Comparison of ENCODE assay signal across 21 cellular contexts in the genomic region with DNA sequence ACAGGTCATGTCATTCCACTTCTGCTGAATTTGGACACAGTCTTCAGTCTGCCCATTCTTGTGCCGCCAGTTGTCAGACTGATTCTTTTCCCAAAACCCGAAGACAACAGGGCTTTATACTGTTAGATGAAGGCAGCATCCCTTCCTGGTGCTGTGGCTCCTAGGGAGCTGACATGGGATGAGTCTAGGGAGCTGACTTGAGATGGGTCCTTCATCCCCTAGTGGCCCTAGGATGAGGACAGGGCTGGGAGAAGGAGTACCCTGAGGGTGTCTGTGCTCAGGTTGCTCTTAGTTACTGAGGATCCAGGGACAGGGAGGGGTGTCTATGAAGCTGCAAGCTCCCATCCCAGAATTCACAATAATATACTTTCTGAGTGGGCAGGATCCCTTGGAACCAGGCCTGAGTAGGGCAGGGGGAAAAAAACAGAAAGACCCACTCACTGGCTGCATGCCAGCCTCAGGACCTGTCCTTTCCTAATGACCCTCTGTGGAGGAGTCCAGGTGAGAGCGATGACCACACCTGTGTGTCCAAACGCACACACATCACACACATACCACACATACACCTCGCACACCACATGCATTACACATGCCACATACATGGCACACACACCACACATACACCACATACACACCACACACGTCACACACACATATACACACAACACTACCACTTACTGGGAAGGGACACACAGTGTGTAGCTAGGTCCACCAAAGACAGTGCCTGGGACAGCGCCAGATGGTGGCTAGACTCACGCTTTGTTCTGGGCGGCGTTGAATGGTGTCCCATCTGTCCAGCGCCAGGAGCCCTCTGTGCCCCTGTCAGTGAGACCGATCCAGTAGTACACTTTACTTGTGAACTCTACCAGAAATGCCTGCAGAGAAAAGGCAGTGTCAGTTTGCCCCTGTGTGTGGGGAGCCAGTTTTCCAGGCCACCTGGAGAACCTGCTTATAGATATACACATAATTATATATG. TPM values are rescaled to one million over a fixed set of nuclear protein-coding genes. Genes with fewer than 3 reads are reported as not detected.
DNase-seq lines count a peak whose midpoint lies in the region; ATAC-seq, FAIRE-seq and TF ChIP-seq lines count a peak whose summit lies in the region.
"Had no signal": no experiment of that assay in that cellular context is flagged by ENCODE, and none has a peak within 500 bp of the region (broad histone marks: within the 10 kb centered on the region; RNA-seq: fewer than 3 reads in every experiment).

No MANE protein-coding gene starts in this region.

- ATAC-seq in A549 = peak; percentile 38 to 40; a peak in 5 of 6 replicates
- ATAC-seq in Right ventricle myocardium inferior = no peak
- ATAC-seq in GM18868 (IDR thresholded peaks at IDR 0.05; ENCODE audit: unreplicated experiment) = no peak

- H3K4me2 ChIP-seq in A549 = no peak overlapping the region
- no peak overlapping the region for H3K4me2 ChIP-seq in neuronal stem cell (ENCODE audit: insufficient read depth, low read length, poor library complexity, severe bottlenecking)

- no peak overlapping the region for H3K4me3 ChIP-seq in A549
- peak overlapping the region in 1 of 2 donors; percentile 64 for H3K4me3 ChIP-seq in neuronal stem cell (ENCODE audit: low read length in 2 of 2)

- H3K9me3 ChIP-seq in A549 (no peaks in the 10 kb centered on the region), neuronal stem cell (replicated peaks in 1 of 2; ENCODE audit: control insufficient read depth in 2 of 2, insufficient read depth in 1 of 2, low read depth in 1 of 2, low read length in 2 of 2) (peaks cover 0 to 2% of the 10 kb centered on the region in 2 donors)

- POLR2A ChIA-PET in A549 (lab: Yijun Ruan, JAX) = no interaction called here
- POLR2A ChIA-PET in activated CD4-positive, alpha-beta memory T cell treated with anti-CD3 and anti-CD28 coated beads for 36 hours (lab: Charles Lee) = no interaction called here

- H3K27me3 Mint-ChIP-seq in dendritic cell treated with granulocyte-macrophage colony-stimulating factor and Interleukin-4, amounts not matched to agents 40 ng/mL and 50 ng/mL, for 4 days = peaks cover 33% of the 10 kb centered on the region
- H3K27me3 Mint-ChIP-seq in activated CD4-positive, alpha-beta memory T cell treated with anti-CD3 and anti-CD28 coated beads for 36 hours = peaks cover 3% of the 10 kb centered on the region

- no peak overlapping the region for H3K4ac ChIP-seq in neuronal stem cell (ENCODE audit: low read length)

- TF ChIP-seq POLR2A in A549 (IDR thresholded peaks at IDR 0.05; ENCODE audit: low read length) = no peak

- H2BK5ac ChIP-seq in neuronal stem cell (ENCODE audit: low read length) = no peak overlapping the region

- peak overlapping the region; percentile 16 for H3K23ac ChIP-seq in neuronal stem cell (ENCODE audit: low read depth, low read length, poor library complexity)

- no peak overlapping the region for H4K91ac ChIP-seq in neuronal stem cell (ENCODE audit: low read depth, low read length, poor library complexity)

- peaks cover 6% of the 10 kb centered on the region for H3K4me1 Mint-ChIP-seq in dendritic cell treated with granulocyte-macrophage colony-stimulating factor and Interleukin-4, amounts not matched to agents 40 ng/mL and 50 ng/mL, for 4 days (ENCODE audit: low read depth)
- no peaks in the 10 kb centered on the region for H3K4me1 Mint-ChIP-seq in activated CD4-positive, alpha-beta memory T cell treated with anti-CD3 and anti-CD28 coated beads for 36 hours (ENCODE audit: low read depth)

- H3K9ac ChIP-seq in neuronal stem cell (ENCODE audit: low read depth, low read length, poor library complexity) = no peak overlapping the region

- no peaks in the 10 kb centered on the region for H3K36me3 Mint-ChIP-seq in dendritic cell treated with granulocyte-macrophage colony-stimulating factor and Interleukin-4, amounts not matched to agents 40 ng/mL and 50 ng/mL, for 4 days (ENCODE audit: low read depth)
- H3K36me3 Mint-ChIP-seq in activated CD4-positive, alpha-beta memory T cell treated with anti-CD3 and anti-CD28 coated beads for 36 hours = no peaks in the 10 kb centered on the region
- H3K36me3 Mint-ChIP-seq: CD14-positive monocyte had no signal

- no peaks in the 10 kb centered on the region for H3K36me3 ChIP-seq in neuronal stem cell (replicated peaks in 1 of 2; ENCODE audit: control insufficient read depth in 2 of 2, insufficient read depth in 2 of 2, low read length in 2 of 2)

- 67% methylated on average over 12 of the region's 12 CpGs for WGBS in A549 (ENCODE audit: missing lambda C conversion rate)
- no CpG with 5 or more reads among the region's 12 CpGs for WGBS in neuronal stem cell (ENCODE audit: extremely low coverage in 2 of 2, insufficient read length in 2 of 2, insufficient replicate concordance in 1 of 2), 2 donors

- TF ChIP-seq RAD21 in A549 (conservative IDR thresholded peaks at IDR 0.05 in 1 of 2, IDR thresholded peaks at IDR 0.05 in 1 of 2) = no peak

- no peak overlapping the region for H2AFZ ChIP-seq in neuronal stem cell (ENCODE audit: low read length)

- no peak for FAIRE-seq in A549 (lab: Jason Lieb, UNC)

- H2AK5ac ChIP-seq in neuronal stem cell (ENCODE audit: low read depth, low read length) = no peak overlapping the region

- no peak overlapping the region for H2BK15ac ChIP-seq in neuronal stem cell (ENCODE audit: low read length)

- no peak overlapping the region for H3K18ac ChIP-seq in neuronal stem cell (ENCODE audit: low read length)

- peaks cover 0 to 25% (median 3%) of the 10 kb centered on the region in 3 experiments for H3K27me3 ChIP-seq in neuronal stem cell (ENCODE audit: control insufficient read depth in 3 of 3, insufficient read depth in 3 of 3, low read depth in 1 of 3, low read length in 3 of 3)

- no peak for TF ChIP-seq CTCF in A549 (IDR thresholded peaks at IDR 0.05)

- no peak overlapping the region for H3K14ac ChIP-seq in neuronal stem cell (ENCODE audit: low read length)

- H3K9me3 Mint-ChIP-seq in dendritic cell treated with granulocyte-macrophage colony-stimulating factor and Interleukin-4, amounts not matched to agents 40 ng/mL and 50 ng/mL, for 4 days = no peaks in the 10 kb centered on the region
- peaks cover 2% of the 10 kb centered on the region for H3K9me3 Mint-ChIP-seq in activated CD4-positive, alpha-beta memory T cell treated with anti-CD3 and anti-CD28 coated beads for 36 hours

- H3K79me1 ChIP-seq in neuronal stem cell (ENCODE audit: low read depth, low read length) = no peaks in the 10 kb centered on the region

- CTCF ChIA-PET in A549 (lab: Yijun Ruan, JAX) = interaction anchor here (0.6 to 4.0 kb wide), 11 partner anchors 8 to 138 kb away, joined by 3 to 21 read pairs (median 4); a partner anchor contains a TSS
- CTCF ChIA-PET in activated CD4-positive, alpha-beta memory T cell treated with anti-CD3 and anti-CD28 coated beads for 36 hours (lab: Charles Lee) = no interaction called here

- no peak for DNase-seq in A549 (ENCODE audit: low read depth in 1 of 2, low spot score in 1 of 2)
- peak; percentile 62 for DNase-seq in NCI-H524 treated with DMSO at 0.1 percent for 48 hours (lab: John Stamatoyannopoulos, UW)
- no peak for DNase-seq in neuronal stem cell (ENCODE audit: low spot score)
- DNase-seq in activated CD4-positive, alpha-beta memory T cell treated with anti-CD3 and anti-CD28 coated beads for 36 hours = no peak
- no peak for DNase-seq in Right ventricle myocardium inferior (ENCODE audit: missing footprints)
- DNase-seq in foreskin melanocyte = no peak
- DNase-seq: EL; GF-D8; KBM-7; MM.1S; NCI-H1092; NCI-H1436; NCI-H187 treated with DMSO at 0.1 percent for 48 hours; NCI-H2107; NCI-H446 treated with DMSO at 0.1 percent for 48 hours; NK-92 treated with Interleukin-12 subunit alpha and Interleukin-12 subunit beta, amount 100 ng/mL, for 24 hours had no signal

- H3K27ac Mint-ChIP-seq in dendritic cell treated with granulocyte-macrophage colony-stimulating factor and Interleukin-4, amounts not matched to agents 40 ng/mL and 50 ng/mL, for 4 days = peak overlapping the region; percentile 10
- H3K27ac Mint-ChIP-seq in activated CD4-positive, alpha-beta memory T cell treated with anti-CD3 and anti-CD28 coated beads for 36 hours = no peak overlapping the region
- H3K27ac Mint-ChIP-seq: CD14-positive monocyte had no signal

- H2BK120ac ChIP-seq in neuronal stem cell (ENCODE audit: low read depth, low read length) = no peak overlapping the region

- no peak overlapping the region for H3K4me3 Mint-ChIP-seq in dendritic cell treated with granulocyte-macrophage colony-stimulating factor and Interleukin-4, amounts not matched to agents 40 ng/mL and 50 ng/mL, for 4 days
- H3K4me3 Mint-ChIP-seq in activated CD4-positive, alpha-beta memory T cell treated with anti-CD3 and anti-CD28 coated beads for 36 hours = no peak overlapping the region
- H3K4me3 Mint-ChIP-seq: CD14-positive monocyte had no signal

- H3K4me1 ChIP-seq in A549 (no peaks in the 10 kb centered on the region), neuronal stem cell (ENCODE audit: control insufficient read depth in 2 of 2, insufficient read depth in 1 of 2, low read depth in 1 of 2, low read length in 2 of 2) (no peaks in the 10 kb centered on the region)

- no peak for TF ChIP-seq EP300 in A549 (IDR thresholded peaks at IDR 0.05)

- no peak overlapping the region for H2BK12ac ChIP-seq in neuronal stem cell (ENCODE audit: low read length)

- H3K27ac ChIP-seq in A549 (no peak overlapping the region), neuronal stem cell (replicated peaks; ENCODE audit: low read length) (no peak overlapping the region)

- H4K8ac ChIP-seq in neuronal stem cell (ENCODE audit: low read depth, low read length) = no peak overlapping the region

- intact Hi-C loops in dendritic cell treated with granulocyte-macrophage colony-stimulating factor and Interleukin-4, amounts not matched to agents 40 ng/mL and 50 ng/mL, for 4 days (cut with micrococcal nuclease) = no loop called here
- intact Hi-C loops in activated CD4-positive, alpha-beta memory T cell treated with anti-CD3 and anti-CD28 coated beads for 36 hours (cut with micrococcal nuclease) = no loop called here
- intact Hi-C loops in Right ventricle myocardium inferior (cut with DNase I) = no loop called here

RNA-seq across cellular contexts. Expression of a gene that starts 11.1 kb away (rescaled TPM):
- not detected in 2 replicates for polyA plus RNA-seq in A549 (2011; rRNA removed)
- not detected in 2 replicates for polyA plus RNA-seq in A549 (2012; cell fraction: cytosol; rRNA removed)
- polyA plus RNA-seq in A549 (2012; cell fraction: nucleus; rRNA removed) = 0.02 and 0.04 TPM in 2 replicates
- not detected in 3 replicates for polyA plus RNA-seq in A549 (2017; fragmentation: RNase III; extraction: RNeasy Plus Mini Kit Qiagen cat#74134 plus additional on column Dnase treatment)
- not detected in 2 replicates for polyA minus RNA-seq in A549 (2011; rRNA and poly(A)+ RNA removed)
- 0.08 TPM for polyA plus RNA-seq in neuronal stem cell (2013, experiment 1 of 2)
- polyA plus RNA-seq in neuronal stem cell (2013, experiment 2 of 2) = 0.01 TPM
- total RNA-seq in activated CD4-positive, alpha-beta memory T cell treated with anti-CD3 and anti-CD28 coated beads for 36 hours = not detected
- 0.22 TPM for total RNA-seq in Right ventricle myocardium inferior
- total RNA-seq: A172, H4 had no signal

RNA-seq across cellular contexts. Expression of a gene that starts 18.8 kb away (rescaled TPM):
- not detected in 2 replicates for polyA plus RNA-seq in A549 (2011; rRNA removed)
- not detected in 2 replicates for polyA plus RNA-seq in A549 (2012; cell fraction: cytosol; rRNA removed)
- polyA plus RNA-seq in A549 (2012; cell fraction: nucleus; rRNA removed) = not detected in 2 replicates
- polyA plus RNA-seq in A549 (2017; fragmentation: RNase III; extraction: RNeasy Plus Mini Kit Qiagen cat#74134 plus additional on column Dnase treatment) = not detected in 3 replicates
- not detected in 2 replicates for polyA minus RNA-seq in A549 (2011; rRNA and poly(A)+ RNA removed)
- not detected for polyA plus RNA-seq in neuronal stem cell (2013, experiment 1 of 2)
- not detected for polyA plus RNA-seq in neuronal stem cell (2013, experiment 2 of 2)
- total RNA-seq in activated CD4-positive, alpha-beta memory T cell treated with anti-CD3 and anti-CD28 coated beads for 36 hours = not detected
- not detected for total RNA-seq in Right ventricle myocardium inferior
- total RNA-seq: A172, H4 had no signal
- polyA plus RNA-seq: CD14-positive monocyte had no signal

RNA-seq across cellular contexts. Expression of a gene that starts 26.3 kb away (rescaled TPM):
- polyA plus RNA-seq in A549 (2011; rRNA removed) (0.05 TPM in 1 of 2 replicates, not detected in the other), A549 (2017; fragmentation: RNase III; extraction: RNeasy Plus Mini Kit Qiagen cat#74134 plus additional on column Dnase treatment) (0.04 TPM in 1 of 3 replicates, not detected in the others)
- 0.03 TPM in 1 of 2 replicates, not detected in the other for polyA plus RNA-seq in A549 (2012; cell fraction: cytosol; rRNA removed)
- polyA plus RNA-seq in A549 (2012; cell fraction: nucleus; rRNA removed) = not detected in 2 replicates
- polyA minus RNA-seq in A549 (2011; rRNA and poly(A)+ RNA removed) = not detected in 2 replicates
- polyA plus RNA-seq in neuronal stem cell (2013, experiment 1 of 2) = not detected
- polyA plus RNA-seq in neuronal stem cell (2013, experiment 2 of 2) = 0.03 TPM
- total RNA-seq in activated CD4-positive, alpha-beta memory T cell treated with anti-CD3 and anti-CD28 coated beads for 36 hours = not detected
- 0.41 TPM for total RNA-seq in Right ventricle myocardium inferior
- total RNA-seq: A172, H4 had no signal
- polyA plus RNA-seq: CD14-positive monocyte had no signal

RNA-seq across cellular contexts. Expression of a gene that starts 41.3 kb away (rescaled TPM):
- polyA plus RNA-seq in A549 (2011; rRNA removed) (25.5 and 28.4 TPM in 2 replicates), A549 (2017; fragmentation: RNase III; extraction: RNeasy Plus Mini Kit Qiagen cat#74134 plus additional on column Dnase treatment) (18.0 to 21.4 TPM (median 20.7 TPM) in 3 replicates)
- polyA plus RNA-seq in A549 (2012; cell fraction: cytosol; rRNA removed) = 25.6 and 34.7 TPM in 2 replicates
- polyA plus RNA-seq in A549 (2012; cell fraction: nucleus; rRNA removed) = 21.4 and 26.2 TPM in 2 replicates
- 85.1 and 99.5 TPM in 2 replicates for polyA minus RNA-seq in A549 (2011; rRNA and poly(A)+ RNA removed)
- polyA plus RNA-seq in neuronal stem cell (2013, experiment 1 of 2) = 49.1 TPM
- 52.0 TPM for polyA plus RNA-seq in neuronal stem cell (2013, experiment 2 of 2)
- total RNA-seq in activated CD4-positive, alpha-beta memory T cell treated with anti-CD3 and anti-CD28 coated beads for 36 hours = 1 to 10 TPM; 5.6 to 6.0 TPM
- total RNA-seq in Right ventricle myocardium inferior = 2.3 TPM

Comparison
In these comparisons a context has a peak if more than half of its experiments do, and no peak if none do; other contexts are left out.
1. ATAC-seq: peak in A549 (2 of 2); none in Right ventricle myocardium inferior (single experiment) and GM18868 (single experiment).